8 cellular contexts compared by ENCODE assay signal in the genomic region with DNA sequence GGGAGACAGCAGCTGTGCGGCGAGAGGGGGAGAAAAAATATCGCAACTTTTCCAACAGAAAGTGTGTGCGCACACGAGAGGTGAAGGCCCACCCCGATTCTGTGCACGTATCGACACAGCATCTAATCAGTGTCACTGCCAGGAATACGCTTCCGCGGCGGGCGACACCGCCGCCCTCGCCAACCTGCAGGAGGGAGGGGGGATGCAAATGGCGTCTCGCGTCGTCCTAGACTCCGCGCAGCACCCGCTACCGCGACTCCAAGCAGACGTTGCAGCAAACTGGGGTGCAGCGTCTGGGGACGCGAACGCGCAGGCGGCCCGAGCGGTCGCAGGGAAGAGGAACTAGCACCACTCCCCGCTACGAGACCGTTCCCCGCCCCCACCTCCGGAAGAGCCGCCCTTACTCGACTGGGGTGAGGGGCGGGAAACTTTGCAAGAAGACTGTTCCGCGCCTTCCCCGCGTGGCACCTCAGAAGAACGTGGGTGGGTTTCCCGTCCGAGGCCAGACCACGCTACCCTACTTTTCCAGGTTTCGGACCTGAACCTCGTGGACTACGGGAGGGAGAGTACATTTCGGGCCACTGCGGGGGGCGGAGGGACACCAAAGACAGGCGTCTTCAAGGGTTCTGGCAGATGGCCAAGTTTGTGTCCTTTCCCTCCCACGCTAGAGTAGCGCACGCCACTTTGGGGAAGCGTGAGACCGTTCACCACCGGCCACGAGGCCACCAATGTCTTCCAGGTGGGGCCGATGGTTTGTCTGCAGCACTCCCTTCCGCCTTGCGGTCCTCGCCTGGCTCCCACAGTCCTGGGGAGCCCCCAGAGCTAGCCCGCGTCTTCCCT.
DNase-seq lines count a peak whose midpoint lies in the region; ATAC-seq, FAIRE-seq and TF ChIP-seq lines count a peak whose summit lies in the region.

No MANE protein-coding gene starts in this region.

- 0 to 22% (median 9%) methylated on average over 20 to 71 of the region's 71 CpGs for WGBS in small intestine, 3 donors

- TF ChIP-seq CTCF in CD14-positive monocyte (IDR thresholded peaks at IDR 0.05) (no peak), astrocyte of the cerebellum (IDR thresholded peaks at IDR 0.05; ENCODE audit: low read depth, low read length, missing control alignments) (no peak)

- peaks cover 0 to 54% (median 5%) of the 10 kb centered on the region in 3 donors for H3K27me3 Mint-ChIP-seq in CD14-positive monocyte (ENCODE audit: low read depth in 3 of 3)
- no peaks in the 10 kb centered on the region for H3K27me3 Mint-ChIP-seq in T-helper 2 cell treated with Interferon-gamma antibody and Interleukin-4, amounts not matched to agents 5 μg/mL and 100 μg/mL, for 36 hours (ENCODE audit: low read depth)

- H3K4me3 Mint-ChIP-seq in CD14-positive monocyte: peak overlapping the region; percentile 82 to 91
- H3K4me3 Mint-ChIP-seq in T-helper 2 cell treated with Interferon-gamma antibody and Interleukin-4, amounts not matched to agents 5 μg/mL and 100 μg/mL, for 36 hours: peak overlapping the region; percentile 90

- H3K27ac Mint-ChIP-seq in CD14-positive monocyte: peak overlapping the region; percentile 93 to 99 (median 96)
- H3K27ac Mint-ChIP-seq in T-helper 2 cell treated with Interferon-gamma antibody and Interleukin-4, amounts not matched to agents 5 μg/mL and 100 μg/mL, for 36 hours: peak overlapping the region; percentile 97

- in situ Hi-C loops in astrocyte of the cerebellum (cut with HindIII; ENCODE audit: low sequenced_read_pairs): no loop called here

- peaks cover 57% of the 10 kb centered on the region for H3K4me1 Mint-ChIP-seq in CD14-positive monocyte
- peaks cover 21% of the 10 kb centered on the region for H3K4me1 Mint-ChIP-seq in T-helper 2 cell treated with Interferon-gamma antibody and Interleukin-4, amounts not matched to agents 5 μg/mL and 100 μg/mL, for 36 hours (ENCODE audit: low read depth)

- FAIRE-seq in small intestine (lab: Jason Lieb, UNC): no peak

- H3K36me3 ChIP-seq in MG63 (no peaks in the 10 kb centered on the region), iPS-18a (ENCODE audit: control insufficient read depth, low read depth, low read length) (no peaks in the 10 kb centered on the region), small intestine (ENCODE audit: control insufficient read depth in 2 of 2, insufficient read depth in 2 of 2, low read length in 2 of 2) (no peaks in the 10 kb centered on the region)

- H3K36me3 Mint-ChIP-seq in CD14-positive monocyte: peaks cover 0 to 3% of the 10 kb centered on the region in 2 donors
- H3K36me3 Mint-ChIP-seq in T-helper 2 cell treated with Interferon-gamma antibody and Interleukin-4, amounts not matched to agents 5 μg/mL and 100 μg/mL, for 36 hours (ENCODE audit: low read depth): no peaks in the 10 kb centered on the region

- peak; percentile 39 for ATAC-seq in GM19463 (IDR thresholded peaks at IDR 0.05; ENCODE audit: unreplicated experiment)
- no peak for ATAC-seq in HG02970 (IDR thresholded peaks at IDR 0.05; ENCODE audit: low FRiP score, unreplicated experiment)

- H3K27ac ChIP-seq in iPS-18a (ENCODE audit: low read length) (peak overlapping the region; percentile 84), small intestine (ENCODE audit: low read depth in 1 of 2, low read length in 1 of 2) (peak overlapping the region; percentile 92 to 100)

- peaks cover 34% of the 10 kb centered on the region for H3K4me1 ChIP-seq in iPS-18a (ENCODE audit: control insufficient read depth, low read depth, low read length)
- H3K4me1 ChIP-seq in small intestine (ENCODE audit: control insufficient read depth in 2 of 2, insufficient read depth in 1 of 2, low read depth in 1 of 2, low read length in 1 of 2): no peaks in the 10 kb centered on the region

- H3K9me3 Mint-ChIP-seq in CD14-positive monocyte: peaks cover 0 to 40% (median 31%) of the 10 kb centered on the region in 7 donors
- no peaks in the 10 kb centered on the region for H3K9me3 Mint-ChIP-seq in T-helper 2 cell treated with Interferon-gamma antibody and Interleukin-4, amounts not matched to agents 5 μg/mL and 100 μg/mL, for 36 hours

- DNase-seq in CD14-positive monocyte (ENCODE audit: low spot score) (peak; percentile 69), MG63 (peak; percentile 18), astrocyte of the cerebellum (ENCODE audit: low read depth) (no peak), small intestine (peak; percentile 78)
- DNase-seq in T-helper 2 cell treated with Interferon-gamma antibody and Interleukin-4, amounts not matched to agents 5 μg/mL and 100 μg/mL, for 36 hours (ENCODE audit: low spot score): peak; percentile 67

- intact Hi-C loops in CD14-positive monocyte (cut with micrococcal nuclease): loop anchor here (10.0 kb wide), 4 partner anchors 89 to 421 kb away; no protein-coding TSS in a partner anchor

- H3K4me3 ChIP-seq in MG63: peak overlapping the region; percentile 48
- peak overlapping the region; percentile 40 for H3K4me3 ChIP-seq in astrocyte of the cerebellum (ENCODE audit: low read depth, low read length)
- H3K4me3 ChIP-seq in iPS-18a (ENCODE audit: low read length): peak overlapping the region; percentile 59
- peak overlapping the region; percentile 52 to 57 for H3K4me3 ChIP-seq in small intestine (ENCODE audit: low read depth in 1 of 2, low read length in 2 of 2)

- H3K9ac ChIP-seq in iPS-18a (ENCODE audit: low read length): peak overlapping the region; percentile 74

- H3K27me3 ChIP-seq in MG63: no peaks in the 10 kb centered on the region
- H3K27me3 ChIP-seq in iPS-18a (ENCODE audit: control insufficient read depth, insufficient read depth, low read length): peaks cover 35% of the 10 kb centered on the region
- H3K27me3 ChIP-seq in small intestine (ENCODE audit: control insufficient read depth in 2 of 2, insufficient read depth in 2 of 2, low read length in 2 of 2): no peaks in the 10 kb centered on the region

- H3K9me3 ChIP-seq in MG63: no peaks in the 10 kb centered on the region
- H3K9me3 ChIP-seq in iPS-18a (ENCODE audit: control insufficient read depth, low read depth, low read length): no peaks in the 10 kb centered on the region
- no peaks in the 10 kb centered on the region for H3K9me3 ChIP-seq in small intestine (ENCODE audit: control insufficient read depth, low read depth)
